9 cellular contexts compared by ENCODE assay signal in genomic region chr7:6436385-6436685, GRCh38. TPM values are rescaled to one million over a fixed set of nuclear protein-coding genes. Genes with fewer than 3 reads are reported as not detected.
DNase-seq lines count a peak whose midpoint lies in the region; ATAC-seq and TF ChIP-seq lines count a peak whose summit lies in the region.
"Had no signal": no experiment of that assay in that cellular context is flagged by ENCODE, and none has a peak within 500 bp of the region (broad histone marks: within the 10 kb centered on the region; RNA-seq: fewer than 3 reads in every experiment).

No MANE protein-coding gene starts in this region.

- H3K36me3 ChIP-seq in esophagus squamous epithelium: peaks cover 0 to 60% (median 7%) of the 10 kb centered on the region in 3 donors

- CTCF ChIA-PET in T-cell (lab: Charles Lee): interaction anchor here in 1 of 2 donors (1.3 kb wide), 1 partner anchor 9 kb away, joined by 4 read pairs; no protein-coding TSS in a partner anchor

- intact Hi-C loops in esophagus squamous epithelium (cut with DNase I): no loop called here

- no peaks in the 10 kb centered on the region for H3K27me3 Mint-ChIP-seq in T-cell

- 71 to 81% methylated on average over 10 of the region's 10 CpGs for whole genome bisulfite sequencing in esophagus squamous epithelium, 2 donors

- H3K4me3 Mint-ChIP-seq in T-cell: peak overlapping the region; percentile 70 to 82 (median 74)
- H3K4me3 Mint-ChIP-seq in stimulated activated effector memory CD8-positive, alpha-beta T cell treated with anti-CD3 and anti-CD28 coated beads, Interleukin-12 subunit alpha, Interleukin-12 subunit beta, amount 100 ng/mL, for 72 hours: peak overlapping the region; percentile 17

- no peaks in the 10 kb centered on the region for H3K9me3 Mint-ChIP-seq in T-cell
- no peaks in the 10 kb centered on the region for H3K9me3 Mint-ChIP-seq in stimulated activated effector memory CD8-positive, alpha-beta T cell treated with anti-CD3 and anti-CD28 coated beads, Interleukin-12 subunit alpha, Interleukin-12 subunit beta, amount 100 ng/mL, for 72 hours

- POLR2A ChIA-PET in T-cell (lab: Charles Lee): interaction anchor here in 1 of 2 donors (0.7 kb wide), 1 partner anchor 12 kb away, joined by 3 read pairs; no protein-coding TSS in a partner anchor

- peaks cover 42 to 45% (median 44%) of the 10 kb centered on the region in 3 donors for H3K4me1 Mint-ChIP-seq in T-cell
- peaks cover 15% of the 10 kb centered on the region for H3K4me1 Mint-ChIP-seq in stimulated activated effector memory CD8-positive, alpha-beta T cell treated with anti-CD3 and anti-CD28 coated beads, Interleukin-12 subunit alpha, Interleukin-12 subunit beta, amount 100 ng/mL, for 72 hours

- H3K27me3 ChIP-seq in esophagus squamous epithelium: no peaks in the 10 kb centered on the region

- peaks cover 24% of the 10 kb centered on the region for H3K36me3 Mint-ChIP-seq in T-cell
- H3K36me3 Mint-ChIP-seq in stimulated activated effector memory CD8-positive, alpha-beta T cell treated with anti-CD3 and anti-CD28 coated beads, Interleukin-12 subunit alpha, Interleukin-12 subunit beta, amount 100 ng/mL, for 72 hours: peaks cover 49% of the 10 kb centered on the region

- peak overlapping the region; percentile 81 to 85 for H3K27ac Mint-ChIP-seq in T-cell
- no peak overlapping the region for H3K27ac Mint-ChIP-seq in stimulated activated effector memory CD8-positive, alpha-beta T cell treated with anti-CD3 and anti-CD28 coated beads, Interleukin-12 subunit alpha, Interleukin-12 subunit beta, amount 100 ng/mL, for 72 hours

- peaks cover 7 to 55% (median 7%) of the 10 kb centered on the region in 3 donors for H3K4me1 ChIP-seq in esophagus squamous epithelium

- H3K9me3 ChIP-seq in esophagus squamous epithelium: no peaks in the 10 kb centered on the region

- peak in 8 of 34 experiments; percentile 12 to 38 (median 19) for DNase-seq in T-cell
- no peak for DNase-seq in esophagus squamous epithelium (lab: John Stamatoyannopoulos, UW)
- no peak for DNase-seq in stimulated activated effector memory CD8-positive, alpha-beta T cell treated with anti-CD3 and anti-CD28 coated beads, Interleukin-12 subunit alpha, Interleukin-12 subunit beta, amount 100 ng/mL, for 72 hours (ENCODE audit: low spot score in 2 of 2)
- DNase-seq in NCI-H2107 (lab: John Stamatoyannopoulos, UW): no peak
- DNase-seq in NCI-H2227 treated with DMSO at 0.1 percent for 48 hours (lab: John Stamatoyannopoulos, UW): no peak

- H3K27ac ChIP-seq in esophagus squamous epithelium: peak overlapping the region; percentile 33 to 68 (median 48)
- H3K27ac ChIP-seq: epithelial cell of prostate had no signal

- TF ChIP-seq CTCF in esophagus squamous epithelium (IDR thresholded peaks at IDR 0.05): no peak

- TF ChIP-seq POLR2A in esophagus squamous epithelium (IDR thresholded peaks at IDR 0.05): no peak

- H3K4me3 ChIP-seq in esophagus squamous epithelium: no peak overlapping the region

- ATAC-seq in HG02642 (IDR thresholded peaks at IDR 0.05; ENCODE audit: poor library complexity, unreplicated experiment) (peak; percentile 47), T-cell (replicated peaks in 1 of 4) (peak; percentile 24 to 56 (median 44)), HG02588 (IDR thresholded peaks at IDR 0.05; ENCODE audit: unreplicated experiment) (no peak), GM21423 (IDR thresholded peaks at IDR 0.05; ENCODE audit: unreplicated experiment) (no peak)
- ATAC-seq in stimulated activated effector memory CD8-positive, alpha-beta T cell treated with anti-CD3 and anti-CD28 coated beads, Interleukin-12 subunit alpha, Interleukin-12 subunit beta, amount 100 ng/mL, for 72 hours: peak; percentile 23

RNA-seq across cellular contexts. Expression of gene DAGLB, which starts 11.4 kb away (rescaled TPM):
- total RNA-seq in T-cell (10 to 100 TPM; 23.9 to 45.0 (median 38.9) TPM), esophagus squamous epithelium (10 to 100 TPM in 3 of 4 donors, 1 to 10 TPM in 1; 7.1 to 12.4 (median 10.6) TPM)

RNA-seq across cellular contexts. Expression of gene KDELR2, which starts 47.6 kb away (rescaled TPM):
- 10 to 100 TPM; 28.4 to 42.1 (median 35.6) TPM for total RNA-seq in T-cell
- 10 to 100 TPM; 53.4 to 92.3 (median 65.8) TPM for total RNA-seq in esophagus squamous epithelium

Comparison
In these comparisons a context has a peak if more than half of its experiments do, and no peak if none do; other contexts are left out.
1. ATAC-seq: peak in HG02642 (single experiment), T-cell (4 of 4) and stimulated activated effector memory CD8-positive, alpha-beta T cell treated with anti-CD3 and anti-CD28 coated beads, Interleukin-12 subunit alpha, Interleukin-12 subunit beta, amount 100 ng/mL, for 72 hours (single experiment); none in HG02588 (single experiment) and GM21423 (single experiment).